ENCODE assay signal across 31 cellular contexts in the genomic region with DNA sequence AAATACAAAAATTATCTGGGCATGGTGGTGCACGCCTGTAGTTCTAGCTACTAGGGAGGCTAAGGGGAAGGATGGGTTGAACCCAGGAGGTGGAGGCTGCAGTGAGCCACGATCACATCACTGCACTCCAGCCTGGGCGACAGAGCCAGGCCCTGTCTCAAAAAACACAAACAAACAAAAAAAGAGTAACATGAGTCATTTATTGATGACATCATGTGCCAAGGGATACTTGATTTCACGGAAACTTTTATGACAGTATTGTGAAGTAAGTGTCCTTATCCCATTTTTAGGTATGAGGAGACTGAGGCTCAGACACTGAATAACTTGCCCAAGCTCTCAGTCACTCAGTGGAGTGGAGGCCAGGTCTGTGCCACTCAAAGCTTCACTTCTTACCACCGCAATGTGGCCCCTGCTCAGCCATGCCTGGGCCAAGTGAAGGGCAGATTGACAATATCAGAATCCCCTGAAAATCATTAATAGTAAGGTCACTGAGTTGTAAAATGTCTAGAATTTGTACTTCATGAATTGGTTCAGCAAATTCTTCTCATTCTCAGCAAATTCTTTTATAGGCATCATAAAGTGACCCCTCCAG. TPM values are rescaled to one million over a fixed set of nuclear protein-coding genes. Genes with fewer than 3 reads are reported as not detected.
"Had no signal": no experiment of that assay in that cellular context is flagged by ENCODE, and none has a peak within 500 bp of the region (broad histone marks: within the 10 kb centered on the region; RNA-seq: fewer than 3 reads in every experiment).

No MANE protein-coding gene starts in this region.

- H3K27ac ChIP-seq: left ventricle myocardium inferior, pancreas, prostate gland, tibial nerve, vagina had no signal

- FAIRE-seq: islet of Langerhans, kidney, pancreas had no signal

- ATAC-seq: mucosa of descending colon; naive thymus-derived CD4-positive, alpha-beta T cell; pancreas; right cardiac atrium; stimulated activated memory B cell treated with anti-CD40 and anti-IgM and Interleukin-4, amounts not matched to agents 10 μg/mL and 1 μg/mL and 100 μg/mL, for 72 hours; stimulated activated naive CD8-positive, alpha-beta T cell treated with anti-CD3 and anti-CD28 coated beads, Interleukin-15, amount 100 ng/mL, for 72 hours had no signal

- H3K4me3 Mint-ChIP-seq: immature natural killer cell; naive thymus-derived CD4-positive, alpha-beta T cell; nephron; neural crest cell; stimulated activated memory B cell treated with anti-CD40 and anti-IgM and Interleukin-4, amounts not matched to agents 10 μg/mL and 1 μg/mL and 100 μg/mL, for 72 hours; stimulated activated naive CD8-positive, alpha-beta T cell treated with anti-CD3 and anti-CD28 coated beads, Interleukin-15, amount 100 ng/mL, for 72 hours; type B pancreatic cell had no signal

- H3K4me2 ChIP-seq: smooth muscle cell had no signal

- H3K27me3 ChIP-seq: pancreas, tibial nerve, vagina had no signal

- H3K27ac Mint-ChIP-seq: immature natural killer cell; naive thymus-derived CD4-positive, alpha-beta T cell; nephron; stimulated activated memory B cell treated with anti-CD40 and anti-IgM and Interleukin-4, amounts not matched to agents 10 μg/mL and 1 μg/mL and 100 μg/mL, for 72 hours; stimulated activated naive CD8-positive, alpha-beta T cell treated with anti-CD3 and anti-CD28 coated beads, Interleukin-15, amount 100 ng/mL, for 72 hours; type B pancreatic cell had no signal

- H3K36me3 ChIP-seq: left ventricle myocardium inferior, pancreas, prostate gland, tibial nerve, vagina had no signal

- H3K4me3 ChIP-seq: left ventricle myocardium inferior, lung, mucosa of descending colon, pancreas, prostate gland, smooth muscle cell, tibial nerve, vagina had no signal

- H3K9me3 Mint-ChIP-seq: nephron; neural crest cell; stimulated activated memory B cell treated with anti-CD40 and anti-IgM and Interleukin-4, amounts not matched to agents 10 μg/mL and 1 μg/mL and 100 μg/mL, for 72 hours; stimulated activated naive CD8-positive, alpha-beta T cell treated with anti-CD3 and anti-CD28 coated beads, Interleukin-15, amount 100 ng/mL, for 72 hours; type B pancreatic cell had no signal

- H3K27me3 Mint-ChIP-seq: stimulated activated memory B cell treated with anti-CD40 and anti-IgM and Interleukin-4, amounts not matched to agents 10 μg/mL and 1 μg/mL and 100 μg/mL, for 72 hours had no signal

- H3K36me3 Mint-ChIP-seq: immature natural killer cell; naive thymus-derived CD4-positive, alpha-beta T cell; stimulated activated memory B cell treated with anti-CD40 and anti-IgM and Interleukin-4, amounts not matched to agents 10 μg/mL and 1 μg/mL and 100 μg/mL, for 72 hours; type B pancreatic cell had no signal

- H3K9me3 ChIP-seq: left ventricle myocardium inferior, mucosa of descending colon, pancreas, prostate gland, tibial nerve, vagina had no signal

- H3K4me1 ChIP-seq: left ventricle myocardium inferior, pancreas, prostate gland, tibial nerve, vagina had no signal

- H3K4me1 Mint-ChIP-seq: immature natural killer cell; naive thymus-derived CD4-positive, alpha-beta T cell; neural crest cell; stimulated activated memory B cell treated with anti-CD40 and anti-IgM and Interleukin-4, amounts not matched to agents 10 μg/mL and 1 μg/mL and 100 μg/mL, for 72 hours; stimulated activated naive CD8-positive, alpha-beta T cell treated with anti-CD3 and anti-CD28 coated beads, Interleukin-15, amount 100 ng/mL, for 72 hours had no signal

- DNase-seq: hypothalamus; immature natural killer cell; kidney; left ventricle myocardium inferior; mesendoderm; midbrain; mucosa of descending colon; naive thymus-derived CD4-positive, alpha-beta T cell; nucleus accumbens; pancreas; posterior cingulate gyrus; retina; right cardiac atrium; stimulated activated CD4-positive, alpha-beta T cell treated with anti-CD3 and anti-CD28 coated beads, Interleukin-1b, Interleukin-23, amount 100 ng/mL, for 48 hours; stimulated activated CD4-positive, alpha-beta T cell treated with anti-CD3 and anti-CD28 coated beads, Interleukin-2, amount 100 ng/mL, for 48 hours; stimulated activated CD4-positive, alpha-beta T cell treated with anti-CD3 and anti-CD28 coated beads, Interleukin-4, amount 100 ng/mL, for 4 hours; stimulated activated CD8-positive, alpha-beta memory T cell treated with anti-CD3 and anti-CD28 coated beads, Interleukin-4, amount 100 ng/mL, for 48 hours; stimulated activated naive CD4-positive, alpha-beta T cell treated with Interleukin-2 at 50 U/mL for 16 hours; stimulated activated naive CD8-positive, alpha-beta T cell treated with anti-CD3 and anti-CD28 coated beads, Interleukin-15, amount 100 ng/mL, for 72 hours; substantia nigra had no signal

RNA-seq across cellular contexts. Expression of a gene that starts 36.5 kb away (rescaled TPM):
- total RNA-seq: mucosa of descending colon; myocyte; naive thymus-derived CD4-positive, alpha-beta T cell had no signal
- polyA plus RNA-seq: immature natural killer cell; lung; naive thymus-derived CD4-positive, alpha-beta T cell; smooth muscle cell had no signal
